ENCODE assay signal across 13 cellular contexts in the genomic region with DNA sequence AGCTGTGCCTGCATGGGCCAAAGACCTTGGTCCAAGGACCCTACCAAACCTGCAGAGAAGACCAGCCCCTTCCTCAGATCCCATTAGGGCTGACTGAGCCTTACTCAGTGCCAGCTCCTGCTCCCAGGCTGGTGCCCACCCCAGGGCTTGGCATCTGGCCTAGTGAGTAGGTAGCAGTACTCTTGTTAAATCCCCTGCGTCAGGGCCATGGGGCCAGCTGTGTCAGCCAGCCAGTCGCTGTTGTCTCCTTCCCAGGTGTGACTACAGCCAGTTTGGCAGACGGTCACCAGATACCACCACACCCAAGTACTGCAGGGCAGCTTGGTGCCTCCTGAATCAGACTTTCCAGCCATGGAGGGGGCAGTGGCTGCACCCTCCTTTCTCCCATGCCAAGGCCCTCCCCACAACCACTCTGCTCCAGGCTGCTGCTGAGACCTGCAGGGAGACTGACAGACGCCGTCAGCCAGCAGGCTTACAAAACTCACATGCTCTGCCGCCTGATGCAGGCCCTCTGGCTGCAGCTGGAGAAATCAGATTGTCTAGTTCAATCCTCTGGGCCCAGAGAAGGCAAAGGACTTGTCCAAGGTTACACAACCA. TPM values are rescaled to one million over a fixed set of nuclear protein-coding genes. Genes with fewer than 3 reads are reported as not detected.
DNase-seq lines count a peak whose midpoint lies in the region; ATAC-seq, FAIRE-seq and TF ChIP-seq lines count a peak whose summit lies in the region.
"Had no signal": no experiment of that assay in that cellular context is flagged by ENCODE, and none has a peak within 500 bp of the region (broad histone marks: within the 10 kb centered on the region; RNA-seq: fewer than 3 reads in every experiment).

No MANE protein-coding gene starts in this region.

- H3K4me1 Mint-ChIP-seq in naive thymus-derived CD8-positive, alpha-beta T cell, result peaks cover 0 to 13% (median 8%) of the 10 kb centered on the region in 4 donors

- H4K20me1 ChIP-seq in H1 (replicated peaks in 1 of 2; ENCODE audit: control insufficient read depth in 1 of 2, insufficient read depth in 2 of 2, low read length in 2 of 2), result peaks cover 18 to 29% of the 10 kb centered on the region in 2 experiments

- H2BK15ac ChIP-seq in H1 (ENCODE audit: low read length), result peak overlapping the region; percentile 21; the same call in 1 of the 2 replicates

- H3K27ac ChIP-seq in H1 (ENCODE audit: low read depth, low read length) (peak overlapping the region; percentile 70), aorta (ENCODE audit: low read depth in 1 of 2, low read length in 2 of 2) (peak overlapping the region; percentile 52 to 85)

- peak in 1 of 2 experiments; percentile 39; a peak in 2 of 3 replicates for TF ChIP-seq POLR2A in H1 (IDR thresholded peaks at IDR 0.05; ENCODE audit: control extremely low read depth in 1 of 2, low read depth in 2 of 2, low read length in 2 of 2)

- H4K5ac ChIP-seq in H1 (ENCODE audit: insufficient read length, low read depth, low read length), result peak overlapping the region; percentile 24

- no peak overlapping the region for H3K27ac Mint-ChIP-seq in naive thymus-derived CD8-positive, alpha-beta T cell
- H3K27ac Mint-ChIP-seq: activated naive CD8-positive, alpha-beta T cell; natural killer cell treated with Interleukin-12 subunit alpha and Interleukin-12 subunit beta and Interleukin-15 and Interleukin-18, amount 100 ng/mL, for 72 hours had no signal

- H3K79me2 ChIP-seq in H1 (ENCODE audit: control insufficient read depth in 1 of 2, insufficient read depth in 2 of 2, low read length in 2 of 2), result peaks cover 26 to 66% of the 10 kb centered on the region in 2 experiments

- no peak overlapping the region for H4K8ac ChIP-seq in H1 (ENCODE audit: extremely low read depth, insufficient read depth, low read length)

- peak overlapping the region; percentile 75 for H2BK5ac ChIP-seq in H1 (ENCODE audit: low read depth, low read length)

- POLR2A ChIA-PET in H1 (lab: Charles Lee; ENCODE audit: partially characterized antibody), result interaction anchor here (0.6 to 58.9 kb wide), 7 partner anchors 9 to 96 kb away, joined by 3 to 1829 read pairs (median 4); partner anchors contain the start of genes KDF1, TENT5B and TRNP1
- POLR2A ChIA-PET in naive thymus-derived CD8-positive, alpha-beta T cell (lab: Charles Lee), result interaction anchor here (0.5 kb wide), 1 partner anchor 33 kb away, joined by 3 read pairs; no protein-coding TSS in a partner anchor

- H3K4me3 Mint-ChIP-seq in naive thymus-derived CD8-positive, alpha-beta T cell, result no peak overlapping the region
- H3K4me3 Mint-ChIP-seq: activated naive CD8-positive, alpha-beta T cell; natural killer cell treated with Interleukin-12 subunit alpha and Interleukin-12 subunit beta and Interleukin-15 and Interleukin-18, amount 100 ng/mL, for 72 hours had no signal

- H3K27me3 ChIP-seq in H1 (replicated peaks in 1 of 4; ENCODE audit: control insufficient read depth in 3 of 4, extremely low read depth in 1 of 4, insufficient read depth in 3 of 4, low read length in 3 of 4), result no peaks in the 10 kb centered on the region
- no peaks in the 10 kb centered on the region for H3K27me3 ChIP-seq in aorta (ENCODE audit: control insufficient read depth in 1 of 2, insufficient read depth in 2 of 2, low read length in 1 of 2)

- H3K36me3 ChIP-seq in H1 (ENCODE audit: control insufficient read depth in 2 of 4, insufficient read depth in 4 of 4, low read length in 3 of 4) (peaks cover 16 to 38% (median 19%) of the 10 kb centered on the region in 4 experiments), mucosa of descending colon (ENCODE audit: low read depth) (no peaks in the 10 kb centered on the region), aorta (ENCODE audit: control insufficient read depth in 1 of 2, insufficient read depth in 2 of 2, low read length in 1 of 2) (peaks cover 0 to 9% of the 10 kb centered on the region in 2 donors)

- peaks cover 23% of the 10 kb centered on the region for H3K79me1 ChIP-seq in H1 (ENCODE audit: low read depth, low read length)

- TF ChIP-seq EP300 in H1 (IDR thresholded peaks at IDR 0.05; ENCODE audit: borderline replicate concordance in 1 of 2, low read depth in 2 of 2, low read length in 2 of 2), result no peak

- H4K91ac ChIP-seq in H1 (replicated peaks; ENCODE audit: insufficient read length, low read length), result peak overlapping the region; percentile 77

- CTCF ChIA-PET in H1 (lab: Charles Lee; ENCODE audit: partially characterized antibody), result interaction anchor here (0.6 to 12.9 kb wide), 12 partner anchors 8 to 363 kb away, joined by 3 to 133 read pairs (median 4); partner anchors contain the start of gene TRNP1

- H3K27me3 Mint-ChIP-seq in naive thymus-derived CD8-positive, alpha-beta T cell, result peaks cover 3 to 27% (median 20%) of the 10 kb centered on the region in 5 donors

- peak overlapping the region; percentile 24 for H3K56ac ChIP-seq in H1 (replicated peaks; ENCODE audit: insufficient read length, low read depth, low read length)

- peak; percentile 54 for ATAC-seq in mucosa of descending colon
- ATAC-seq in aorta (ENCODE audit: low FRiP score), result no peak
- no peak for ATAC-seq in naive thymus-derived CD8-positive, alpha-beta T cell
- ATAC-seq: natural killer cell treated with Interleukin-12 subunit alpha and Interleukin-12 subunit beta and Interleukin-15 and Interleukin-18, amount 100 ng/mL, for 72 hours had no signal

- no peaks in the 10 kb centered on the region for H3K9me3 Mint-ChIP-seq in naive thymus-derived CD8-positive, alpha-beta T cell
- H3K9me3 Mint-ChIP-seq: natural killer cell treated with Interleukin-12 subunit alpha and Interleukin-12 subunit beta and Interleukin-15 and Interleukin-18, amount 100 ng/mL, for 72 hours had no signal

- H2BK20ac ChIP-seq in H1 (ENCODE audit: low read length), result peak overlapping the region; percentile 49; the same call in 1 of the 2 replicates

- peak overlapping the region; percentile 25; the same call in 1 of the 2 replicates for H2AK5ac ChIP-seq in H1 (ENCODE audit: low read depth, low read length)

- peak overlapping the region; percentile 96 to 99 for H3K4me2 ChIP-seq in H1 (ENCODE audit: insufficient read depth in 1 of 2, low read depth in 2 of 2, low read length in 2 of 2)

- peak overlapping the region; percentile 85 for H3K18ac ChIP-seq in H1 (ENCODE audit: extremely low read depth, low read length)

- H3K14ac ChIP-seq in H1 (ENCODE audit: insufficient read length), result no peak overlapping the region

- TF ChIP-seq RAD21 in H1 (IDR thresholded peaks at IDR 0.05 in 1 of 2, conservative IDR thresholded peaks at IDR 0.05 in 1 of 2; ENCODE audit: low read depth in 2 of 2, low read length in 2 of 2), result no peak

- H3K9me3 ChIP-seq in H1 (ENCODE audit: insufficient read depth in 2 of 2, low read depth in 1 of 2, low read length in 1 of 2) (no peaks in the 10 kb centered on the region), mucosa of descending colon (no peaks in the 10 kb centered on the region), aorta (ENCODE audit: control insufficient read depth, low read length) (no peaks in the 10 kb centered on the region)

- peak overlapping the region; percentile 24 to 95 (median 89); a peak in 7 of 8 replicates for H3K4me3 ChIP-seq in H1 (ENCODE audit: extremely low read depth in 1 of 4, insufficient read depth in 2 of 4, low read depth in 3 of 4, low read length in 4 of 4)
- H3K4me3 ChIP-seq in mucosa of descending colon, result no peak overlapping the region
- H3K4me3 ChIP-seq in aorta (ENCODE audit: low read length in 2 of 2), result peak overlapping the region; percentile 85 to 88

- DNase-seq in NCI-H2171 treated with DMSO at 0.1 percent for 48 hours (lab: John Stamatoyannopoulos, UW), result peak; percentile 21
- DNase-seq in NCI-H2171 (lab: John Stamatoyannopoulos, UW), result no peak
- no peak for DNase-seq in H1 (ENCODE audit: low read depth in 1 of 2, low spot score in 2 of 2)
- DNase-seq in mucosa of descending colon, result peak in 2 of 3 donors; percentile 58 to 79
- DNase-seq in aorta, result peak in 1 of 2 donors; percentile 57
- DNase-seq in NAMALWA (ENCODE audit: low spot score), result no peak
- DNase-seq in stimulated activated CD4-positive, alpha-beta T cell treated with anti-CD3 and anti-CD28 coated beads, Interleukin-4, amount 100 ng/mL, for 24 hours, result no peak
- no peak for DNase-seq in naive thymus-derived CD8-positive, alpha-beta T cell
- DNase-seq: 8988T, GDM1, Kasumi-1 had no signal

- H3K9ac ChIP-seq in H1 (replicated peaks in 1 of 4; ENCODE audit: extremely low read depth in 1 of 4, low read depth in 3 of 4, low read length in 3 of 4), result peak overlapping the region in 3 of 4 experiments; percentile 25 to 33 (median 31); a peak in 4 of 7 replicates

- intact Hi-C loops in mucosa of descending colon (cut with DNase I, micrococcal nuclease) (no loop called here), aorta (cut with DNase I) (loop anchor here in 1 of 2 donors (1.0 kb wide), 1 partner anchor 8 kb away; no protein-coding TSS in a partner anchor)

- H2BK12ac ChIP-seq in H1 (ENCODE audit: low read depth, low read length), result peak overlapping the region; percentile 86; the same call in 1 of the 2 replicates

- H2AFZ ChIP-seq in H1 (ENCODE audit: low read length), result no peak overlapping the region

- peaks cover 18% of the 10 kb centered on the region for H3K23me2 ChIP-seq in H1 (ENCODE audit: low read depth, low read length)

- 76% methylated on average over 6 of the region's 6 CpGs; no CpG with 5 or more reads in 1 of the 2 experiments for WGBS in H1 (ENCODE audit: extremely low coverage in 1 of 2, insufficient coverage in 1 of 2, insufficient read length in 1 of 2, insufficient replicate concordance in 2 of 2, low coverage in 1 of 2, low lambda C conversion rate in 2 of 2, missing lambda C conversion rate in 1 of 2), 2 experiments
- 8 to 10% methylated on average over 6 of the region's 6 CpGs for WGBS in aorta, 2 donors

- TF ChIP-seq CTCF in H1 (IDR thresholded peaks at IDR 0.05; ENCODE audit: control extremely low read depth in 1 of 3, insufficient read depth in 1 of 3, low read depth in 1 of 3, low read length in 3 of 3), result no peak
- TF ChIP-seq CTCF in mucosa of descending colon (IDR thresholded peaks at IDR 0.05), result no peak

- H3K4ac ChIP-seq in H1 (replicated peaks; ENCODE audit: insufficient read length, low read depth, low read length), result peak overlapping the region; percentile 70

- H3K23ac ChIP-seq in H1 (ENCODE audit: insufficient read length), result no peak overlapping the region

- peak overlapping the region; percentile 9 for H2BK120ac ChIP-seq in H1 (replicated peaks; ENCODE audit: low read depth, low read length)

- no peak for FAIRE-seq in H1 (lab: Jason Lieb, UNC)

- no peaks in the 10 kb centered on the region for H3K36me3 Mint-ChIP-seq in naive thymus-derived CD8-positive, alpha-beta T cell
- H3K36me3 Mint-ChIP-seq: natural killer cell treated with Interleukin-12 subunit alpha and Interleukin-12 subunit beta and Interleukin-15 and Interleukin-18, amount 100 ng/mL, for 72 hours had no signal

- H3K4me1 ChIP-seq in H1 (replicated peaks in 1 of 4; ENCODE audit: control insufficient read depth in 3 of 4, insufficient read depth in 4 of 4, low read length in 3 of 4) (peaks cover 21 to 52% (median 45%) of the 10 kb centered on the region in 4 experiments), mucosa of descending colon (ENCODE audit: low read depth) (peaks cover 16% of the 10 kb centered on the region), aorta (ENCODE audit: control insufficient read depth in 1 of 2, insufficient read depth in 2 of 2, low read length in 2 of 2) (no peaks in the 10 kb centered on the region)

RNA-seq across cellular contexts. Expression of gene TENT5B, which starts 3.0 kb away (rescaled TPM):
- 118 and 129 TPM in 2 replicates for total RNA-seq in H1 (2021; fragmentation: NEBNext Ultra II Directional; extraction: Animal tissue kit (Norgen Biotek cat#: 25700))
- polyA plus RNA-seq in H1 (2011; rRNA removed) (119 and 188 TPM in 2 replicates), aorta (10 to 100 TPM; 10.4 to 23.7 TPM)
- 156 TPM for polyA plus RNA-seq in H1 (2011; cell fraction: cytosol; rRNA removed)
- polyA plus RNA-seq in H1 (2011; cell fraction: nucleus; rRNA removed), result 142 TPM
- 104 to 136 TPM (median 132 TPM) in 4 replicates for polyA plus RNA-seq in H1 (2012, experiment 1 of 2)
- polyA plus RNA-seq in H1 (2012, experiment 2 of 2), result 157 TPM
- 64.1 TPM for polyA plus RNA-seq in H1 (2013, experiment 1 of 2)
- polyA plus RNA-seq in H1 (2013, experiment 2 of 2), result 57.8 TPM
- polyA minus RNA-seq in H1 (2011; rRNA and poly(A)+ RNA removed), result 138 and 188 TPM in 2 replicates
- polyA minus RNA-seq in H1 (2011; cell fraction: cytosol; rRNA and poly(A)+ RNA removed), result 164 TPM
- 132 TPM for polyA minus RNA-seq in H1 (2011; cell fraction: nucleus; rRNA and poly(A)+ RNA removed)
- total RNA-seq in mucosa of descending colon (10 to 100 TPM in 1 of 3 donors, 1 to 10 TPM in 1, under 1 TPM in 1; 0.43 to 29.7 (median 5.7) TPM), aorta (10 to 100 TPM; 20.6 to 73.9 TPM)
- total RNA-seq in naive thymus-derived CD8-positive, alpha-beta T cell, result not detected
- polyA plus RNA-seq in naive thymus-derived CD8-positive, alpha-beta T cell, result not detected
- total RNA-seq: natural killer cell treated with Interleukin-12 subunit alpha and Interleukin-12 subunit beta and Interleukin-15 and Interleukin-18, amount 100 ng/mL, for 72 hours had no signal

RNA-seq across cellular contexts. Expression of gene TRNP1, which starts 16.2 kb away (rescaled TPM):
- 51.6 and 51.7 TPM in 2 replicates for total RNA-seq in H1 (2021; fragmentation: NEBNext Ultra II Directional; extraction: Animal tissue kit (Norgen Biotek cat#: 25700))
- polyA plus RNA-seq in H1 (2011; rRNA removed) (102 and 106 TPM in 2 replicates), aorta (10 to 100 TPM; 15.2 to 30.8 TPM)
- polyA plus RNA-seq in H1 (2011; cell fraction: cytosol; rRNA removed), result 69.8 TPM
- 31.0 TPM for polyA plus RNA-seq in H1 (2011; cell fraction: nucleus; rRNA removed)
- 30.9 to 32.4 TPM (median 31.9 TPM) in 4 replicates for polyA plus RNA-seq in H1 (2012, experiment 1 of 2)
- 43.6 TPM for polyA plus RNA-seq in H1 (2012, experiment 2 of 2)
- 29.6 TPM for polyA plus RNA-seq in H1 (2013, experiment 1 of 2)
- 28.1 TPM for polyA plus RNA-seq in H1 (2013, experiment 2 of 2)
- 17.3 and 19.1 TPM in 2 replicates for polyA minus RNA-seq in H1 (2011; rRNA and poly(A)+ RNA removed)
- polyA minus RNA-seq in H1 (2011; cell fraction: cytosol; rRNA and poly(A)+ RNA removed), result 31.3 TPM
- 49.0 TPM for polyA minus RNA-seq in H1 (2011; cell fraction: nucleus; rRNA and poly(A)+ RNA removed)
- total RNA-seq in mucosa of descending colon (10 to 100 TPM in 1 of 3 donors, 1 to 10 TPM in 2; 1.0 to 16.8 (median 3.0) TPM), aorta (10 to 100 TPM; 15.0 to 16.3 TPM)
- total RNA-seq in naive thymus-derived CD8-positive, alpha-beta T cell, result not detected
- polyA plus RNA-seq in naive thymus-derived CD8-positive, alpha-beta T cell, result not detected

RNA-seq across cellular contexts. Expression of gene KDF1, which starts 49.4 kb away (rescaled TPM):
- 16.7 and 16.9 TPM in 2 replicates for total RNA-seq in H1 (2021; fragmentation: NEBNext Ultra II Directional; extraction: Animal tissue kit (Norgen Biotek cat#: 25700))
- 37.5 and 44.3 TPM in 2 replicates for polyA plus RNA-seq in H1 (2011; rRNA removed)
- polyA plus RNA-seq in H1 (2011; cell fraction: cytosol; rRNA removed), result 26.5 TPM
- polyA plus RNA-seq in H1 (2011; cell fraction: nucleus; rRNA removed), result 24.3 TPM
- polyA plus RNA-seq in H1 (2012, experiment 1 of 2), result 15.8 to 22.2 TPM (median 19.0 TPM) in 4 replicates
- 21.6 TPM for polyA plus RNA-seq in H1 (2012, experiment 2 of 2)
- 12.0 TPM for polyA plus RNA-seq in H1 (2013, experiment 1 of 2)
- 11.5 TPM for polyA plus RNA-seq in H1 (2013, experiment 2 of 2)
- polyA minus RNA-seq in H1 (2011; rRNA and poly(A)+ RNA removed), result 28.9 and 33.1 TPM in 2 replicates
- polyA minus RNA-seq in H1 (2011; cell fraction: cytosol; rRNA and poly(A)+ RNA removed), result 18.0 TPM
- 14.6 TPM for polyA minus RNA-seq in H1 (2011; cell fraction: nucleus; rRNA and poly(A)+ RNA removed)
- 10 to 100 TPM; 10.1 to 27.0 (median 20.4) TPM for total RNA-seq in mucosa of descending colon
- not detected for total RNA-seq in aorta
- polyA plus RNA-seq in aorta, result 1 to 10 TPM in 1 of 2 donors, under 1 TPM in 1; 0.23 to 1.6 TPM
- 1 to 10 TPM; 2.8 to 3.5 TPM for total RNA-seq in naive thymus-derived CD8-positive, alpha-beta T cell
- polyA plus RNA-seq in naive thymus-derived CD8-positive, alpha-beta T cell, result 1 to 10 TPM; 2.8 to 7.7 (median 6.9) TPM
- total RNA-seq: natural killer cell treated with Interleukin-12 subunit alpha and Interleukin-12 subunit beta and Interleukin-15 and Interleukin-18, amount 100 ng/mL, for 72 hours had no signal

Comparison
In these comparisons a context has a peak if more than half of its experiments do, and no peak if none do; other contexts are left out.
1. DNase-seq: peak in NCI-H2171 treated with DMSO at 0.1 percent for 48 hours (single experiment) and mucosa of descending colon (2 of 3); none in NCI-H2171 (single experiment), H1 (0 of 2), NAMALWA (single experiment), stimulated activated CD4-positive, alpha-beta T cell treated with anti-CD3 and anti-CD28 coated beads, Interleukin-4, amount 100 ng/mL, for 24 hours (single experiment) and naive thymus-derived CD8-positive, alpha-beta T cell (0 of 10).